8 cellular contexts compared by ENCODE assay signal in the genomic region with DNA sequence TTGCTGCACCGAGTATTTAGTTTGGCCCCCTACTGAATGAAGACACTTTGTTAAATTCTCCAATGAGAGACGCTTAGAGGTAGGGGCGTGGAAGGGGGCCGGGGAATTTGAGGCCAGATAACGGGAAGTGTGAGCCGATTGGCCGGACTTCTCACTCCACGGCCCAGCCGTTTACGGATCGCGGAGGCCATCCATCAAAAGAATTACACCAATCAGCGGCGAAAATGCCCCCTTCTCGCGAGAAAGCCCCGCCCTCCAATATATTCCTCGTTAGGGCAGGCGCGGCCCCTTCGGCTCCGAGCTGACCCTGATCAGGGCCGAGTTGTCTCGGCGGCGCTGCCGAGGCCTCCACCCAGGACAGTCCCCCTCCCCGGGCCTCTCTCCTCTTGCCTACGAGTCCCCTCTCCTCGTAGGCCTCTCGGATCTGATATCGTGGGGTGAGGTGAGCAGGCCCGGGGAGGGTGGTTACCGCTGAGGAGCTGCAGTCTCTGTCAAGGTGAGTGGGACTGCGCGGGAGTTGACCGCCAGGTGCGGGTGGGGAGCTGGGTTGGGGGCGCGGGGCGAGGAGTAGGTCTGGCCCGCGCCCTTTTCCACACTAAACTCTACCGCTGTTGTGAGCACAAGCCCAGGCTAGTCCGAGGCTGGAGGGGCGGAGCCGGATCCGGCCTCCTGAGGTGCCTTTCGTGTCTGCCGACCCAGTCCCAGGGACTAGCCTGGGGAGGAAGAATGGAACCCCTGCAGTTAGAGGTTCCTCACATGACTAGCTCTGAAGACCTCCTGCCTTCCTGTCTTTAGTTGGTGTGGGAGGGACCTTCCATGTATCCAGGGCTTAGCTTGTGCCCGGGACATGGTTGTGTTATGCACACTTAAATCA. TPM values are rescaled to one million over a fixed set of nuclear protein-coding genes. Genes with fewer than 3 reads are reported as not detected.
DNase-seq lines count a peak whose midpoint lies in the region; ATAC-seq and TF ChIP-seq lines count a peak whose summit lies in the region.

A gene with protein sequence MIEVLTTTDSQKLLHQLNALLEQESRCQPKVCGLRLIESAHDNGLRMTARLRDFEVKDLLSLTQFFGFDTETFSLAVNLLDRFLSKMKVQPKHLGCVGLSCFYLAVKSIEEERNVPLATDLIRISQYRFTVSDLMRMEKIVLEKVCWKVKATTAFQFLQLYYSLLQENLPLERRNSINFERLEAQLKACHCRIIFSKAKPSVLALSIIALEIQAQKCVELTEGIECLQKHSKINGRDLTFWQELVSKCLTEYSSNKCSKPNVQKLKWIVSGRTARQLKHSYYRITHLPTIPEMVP (plus strand): TSS at position 287 of the 874 bp plus-strand sequence. CDS start 1,662 bp downstream, outside the sequence.

- no peak for TF ChIP-seq EP300 in ovary (IDR thresholded peaks at IDR 0.05)

- H3K27me3 Mint-ChIP-seq in activated naive CD8-positive, alpha-beta T cell treated with anti-CD3 and anti-CD28 coated beads, Interleukin-2, amount 50 U/mL, for 24 hours = peaks cover 2% of the 10 kb centered on the region

- H3K36me3 ChIP-seq in ovary = no peaks in the 10 kb centered on the region
- peaks cover 6 to 7% of the 10 kb centered on the region in 2 donors for H3K36me3 ChIP-seq in thyroid gland

- DNase-seq in GM12864 (ENCODE audit: low read depth) (peak; percentile 93), NCI-H128 (lab: John Stamatoyannopoulos, UW; ENCODE audit: unreplicated experiment) (peak; percentile 79), SW480 (ENCODE audit: low spot score) (peak; percentile 98), Right ventricle myocardium inferior (ENCODE audit: missing footprints) (peak; percentile 96), ovary (peak; percentile 92 to 95 (median 93)), thyroid gland (peak; percentile 95 to 96)
- peak; percentile 87 for DNase-seq in activated naive CD8-positive, alpha-beta T cell treated with anti-CD3 and anti-CD28 coated beads, Interleukin-2, amount 50 U/mL, for 24 hours

- ATAC-seq in HG02678 (IDR thresholded peaks at IDR 0.05; ENCODE audit: unreplicated experiment) = peak; percentile 93
- peak; percentile 97 for ATAC-seq in activated naive CD8-positive, alpha-beta T cell treated with anti-CD3 and anti-CD28 coated beads, Interleukin-2, amount 50 U/mL, for 24 hours
- ATAC-seq in Right ventricle myocardium inferior = peak; percentile 98

- H3K36me3 Mint-ChIP-seq in activated naive CD8-positive, alpha-beta T cell treated with anti-CD3 and anti-CD28 coated beads, Interleukin-2, amount 50 U/mL, for 24 hours (ENCODE audit: low read depth) = peaks cover 25% of the 10 kb centered on the region

- H3K4me3 ChIP-seq in GM12864 (ENCODE audit: low read depth, low read length) = peak within 1 kb of the TSS; percentile 99
- H3K4me3 ChIP-seq in ovary = peak within 1 kb of the TSS; percentile 95
- H3K4me3 ChIP-seq in thyroid gland (replicated peaks in 1 of 3) = peak within 1 kb of the TSS; percentile 49 to 99 (median 83)

- H3K4me3 Mint-ChIP-seq in activated naive CD8-positive, alpha-beta T cell treated with anti-CD3 and anti-CD28 coated beads, Interleukin-2, amount 50 U/mL, for 24 hours = peak within 1 kb of the TSS; percentile 89

- peaks cover 9% of the 10 kb centered on the region for H3K4me1 ChIP-seq in ovary (ENCODE audit: insufficient read depth)
- H3K4me1 ChIP-seq in thyroid gland = peaks cover 18 to 25% of the 10 kb centered on the region in 2 donors

- no peaks in the 10 kb centered on the region for H3K27me3 ChIP-seq in ovary
- H3K27me3 ChIP-seq in thyroid gland = no peaks in the 10 kb centered on the region

- H3K9me3 ChIP-seq in ovary (no peaks in the 10 kb centered on the region), thyroid gland (no peaks in the 10 kb centered on the region)

- peaks cover 44% of the 10 kb centered on the region for H3K4me1 Mint-ChIP-seq in activated naive CD8-positive, alpha-beta T cell treated with anti-CD3 and anti-CD28 coated beads, Interleukin-2, amount 50 U/mL, for 24 hours

- TF ChIP-seq POLR2A in ovary (IDR thresholded peaks at IDR 0.05) (peak; percentile 29), thyroid gland (IDR thresholded peaks at IDR 0.05) (peak in 1 of 2 donors; percentile 89)

- H3K27ac ChIP-seq in ovary (peak within 1 kb of the TSS; percentile 25 to 88), thyroid gland (peak within 1 kb of the TSS; percentile 65 to 88 (median 85))

- intact Hi-C loops in Right ventricle myocardium inferior (cut with DNase I) = loop anchor here (2.0 kb wide), 2 partner anchors 21 to 65 kb away; no protein-coding TSS in a partner anchor
- intact Hi-C loops in ovary (cut with DNase I) = loop anchor here in 1 of 4 donors (10.0 kb wide), 1 partner anchor 67 kb away; a partner anchor contains a TSS
- intact Hi-C loops in thyroid gland (cut with DNase I) = no loop called here

- no peaks in the 10 kb centered on the region for H3K9me3 Mint-ChIP-seq in activated naive CD8-positive, alpha-beta T cell treated with anti-CD3 and anti-CD28 coated beads, Interleukin-2, amount 50 U/mL, for 24 hours

- TF ChIP-seq CTCF in GM12864 (IDR thresholded peaks at IDR 0.05; ENCODE audit: low read depth, low read length, missing control alignments) (peak; percentile 2), ovary (IDR thresholded peaks at IDR 0.05) (no peak), thyroid gland (IDR thresholded peaks at IDR 0.05) (peak in 2 of 6 experiments; percentile 10 to 33)

- peak within 1 kb of the TSS; percentile 86 for H3K27ac Mint-ChIP-seq in activated naive CD8-positive, alpha-beta T cell treated with anti-CD3 and anti-CD28 coated beads, Interleukin-2, amount 50 U/mL, for 24 hours

- 0 to 1% (median 1%) methylated on average over 39 to 51 of the region's 51 CpGs for WGBS in ovary, 3 donors
- 0 to 5% methylated on average over 28 to 45 of the region's 51 CpGs for WGBS in thyroid gland, 2 donors

RNA-seq across cellular contexts. Expression of the gene that starts here (rescaled TPM):
- total RNA-seq in Right ventricle myocardium inferior (94.2 TPM), ovary (100 to 1,000 TPM; 155 to 250 (median 211) TPM), thyroid gland (100 to 1,000 TPM; 116 to 149 (median 125) TPM)
- polyA plus RNA-seq in ovary = 100 to 1,000 TPM; 158 to 168 TPM

Comparison
In these comparisons a context has a peak if more than half of its experiments do, and no peak if none do; other contexts are left out.
1. Peak in every context shown above with its lines: DNase-seq, ATAC-seq, H3K4me3 ChIP-seq and H3K27ac ChIP-seq.